Comparison of ENCODE assay signal across 14 cellular contexts in genomic region chr13:46773556-46773955, GRCh38. TPM values are rescaled to one million over a fixed set of nuclear protein-coding genes. Genes with fewer than 3 reads are reported as not detected.
DNase-seq lines count a peak whose midpoint lies in the region; TF ChIP-seq lines count a peak whose summit lies in the region.
"Had no signal": no experiment of that assay in that cellular context is flagged by ENCODE, and none has a peak within 500 bp of the region (broad histone marks: within the 10 kb centered on the region; RNA-seq: fewer than 3 reads in every experiment).

No MANE protein-coding gene starts in this region.

- no peaks in the 10 kb centered on the region for H3K9me3 ChIP-seq in tibial nerve

- no peak for TF ChIP-seq EP300 in tibial nerve (IDR thresholded peaks at IDR 0.05)

- no peaks in the 10 kb centered on the region for H3K27me3 Mint-ChIP-seq in nephron (ENCODE audit: low read depth)
- no peaks in the 10 kb centered on the region for H3K27me3 Mint-ChIP-seq in activated T-helper 2 cell treated with anti-CD3 and anti-CD28 coated beads, Interferon-gamma antibody, Interleukin-2, Interleukin-4, amounts not matched to agents 10 μg/mL and 5 μg/mL and 100 μg/mL, durations not matched to agents 14 hours and 24 hours and 36 hours (ENCODE audit: low read depth)
- H3K27me3 Mint-ChIP-seq: B cell; CD4-positive, alpha-beta T cell had no signal

- peaks cover 68% of the 10 kb centered on the region for H3K36me3 Mint-ChIP-seq in nephron (ENCODE audit: low read depth)
- peaks cover 80% of the 10 kb centered on the region for H3K36me3 Mint-ChIP-seq in activated T-helper 2 cell treated with anti-CD3 and anti-CD28 coated beads, Interferon-gamma antibody, Interleukin-2, Interleukin-4, amounts not matched to agents 10 μg/mL and 5 μg/mL and 100 μg/mL, durations not matched to agents 14 hours and 24 hours and 36 hours (ENCODE audit: low read depth)

- H3K4me1 ChIP-seq in tibial nerve, result peaks cover 0 to 25% (median 0%) of the 10 kb centered on the region in 4 donors

- no peak overlapping the region for H3K4me3 Mint-ChIP-seq in nephron
- no peak overlapping the region for H3K4me3 Mint-ChIP-seq in activated T-helper 2 cell treated with anti-CD3 and anti-CD28 coated beads, Interferon-gamma antibody, Interleukin-2, Interleukin-4, amounts not matched to agents 10 μg/mL and 5 μg/mL and 100 μg/mL, durations not matched to agents 14 hours and 24 hours and 36 hours (ENCODE audit: low read depth)
- H3K4me3 Mint-ChIP-seq: B cell; CD4-positive, alpha-beta T cell; H9 had no signal

- H3K27ac ChIP-seq in coronary artery (peak overlapping the region; percentile 60 to 64), tibial nerve (peak overlapping the region in 3 of 4 donors; percentile 5 to 28 (median 17))

- H3K4me3 ChIP-seq in coronary artery (no peak overlapping the region), tibial nerve (no peak overlapping the region)
- H3K4me3 ChIP-seq: GM12878 had no signal

- H3K36me3 ChIP-seq in tibial nerve, result peaks cover 9 to 94% (median 9%) of the 10 kb centered on the region in 3 donors

- peak overlapping the region; percentile 20 to 81 (median 72) for H3K27ac Mint-ChIP-seq in nephron
- no peak overlapping the region for H3K27ac Mint-ChIP-seq in activated T-helper 2 cell treated with anti-CD3 and anti-CD28 coated beads, Interferon-gamma antibody, Interleukin-2, Interleukin-4, amounts not matched to agents 10 μg/mL and 5 μg/mL and 100 μg/mL, durations not matched to agents 14 hours and 24 hours and 36 hours
- H3K27ac Mint-ChIP-seq: B cell; CD4-positive, alpha-beta T cell; H9 had no signal

- DNase-seq in NCI-H82 treated with DMSO at 0.1 percent for 48 hours (lab: John Stamatoyannopoulos, UW; ENCODE audit: unreplicated experiment) (peak; percentile 71), coronary artery (ENCODE audit: low spot score) (no peak), tibial nerve (ENCODE audit: low spot score in 2 of 2) (no peak)
- no peak for DNase-seq in stimulated activated CD4-positive, alpha-beta T cell treated with anti-CD3 and anti-CD28 coated beads, Interleukin-4, amount 100 ng/mL, for 1 hour
- DNase-seq in activated T-helper 2 cell treated with anti-CD3 and anti-CD28 coated beads, Interferon-gamma antibody, Interleukin-2, Interleukin-4, amounts not matched to agents 10 μg/mL and 5 μg/mL and 100 μg/mL, durations not matched to agents 14 hours and 24 hours and 36 hours (ENCODE audit: low spot score), result no peak
- no peak for DNase-seq in central memory CD4-positive, alpha-beta T cell
- DNase-seq: C1 segment of cervical spinal cord; CD4-positive, alpha-beta T cell; DMS79; GOT3; H9 had no signal

- H3K27me3 ChIP-seq in tibial nerve, result no peaks in the 10 kb centered on the region

- no peak for TF ChIP-seq POLR2A in tibial nerve (IDR thresholded peaks at IDR 0.05)

- TF ChIP-seq CTCF in coronary artery (IDR thresholded peaks at IDR 0.05) (no peak), nephron (IDR thresholded peaks at IDR 0.05; ENCODE audit: unreplicated experiment in 3 of 3) (no peak), tibial nerve (IDR thresholded peaks at IDR 0.05) (no peak)

- no peaks in the 10 kb centered on the region for H3K9me3 Mint-ChIP-seq in nephron
- no peaks in the 10 kb centered on the region for H3K9me3 Mint-ChIP-seq in activated T-helper 2 cell treated with anti-CD3 and anti-CD28 coated beads, Interferon-gamma antibody, Interleukin-2, Interleukin-4, amounts not matched to agents 10 μg/mL and 5 μg/mL and 100 μg/mL, durations not matched to agents 14 hours and 24 hours and 36 hours
- H3K9me3 Mint-ChIP-seq: CD4-positive, alpha-beta T cell; H9 had no signal

- WGBS in tibial nerve, 2 donors, result 67 to 73% methylated on average over 2 of the region's 2 CpGs

- H3K4me1 Mint-ChIP-seq in nephron, result peaks cover 8% of the 10 kb centered on the region
- H3K4me1 Mint-ChIP-seq in activated T-helper 2 cell treated with anti-CD3 and anti-CD28 coated beads, Interferon-gamma antibody, Interleukin-2, Interleukin-4, amounts not matched to agents 10 μg/mL and 5 μg/mL and 100 μg/mL, durations not matched to agents 14 hours and 24 hours and 36 hours (ENCODE audit: low read depth), result no peaks in the 10 kb centered on the region
- H3K4me1 Mint-ChIP-seq: B cell had no signal

- intact Hi-C loops in activated T-helper 2 cell treated with anti-CD3 and anti-CD28 coated beads, Interferon-gamma antibody, Interleukin-2, Interleukin-4, amounts not matched to agents 10 μg/mL and 5 μg/mL and 100 μg/mL, durations not matched to agents 14 hours and 24 hours and 36 hours (cut with micrococcal nuclease), result no loop called here

RNA-seq across cellular contexts. Expression of gene ESD, which starts 23.4 kb away (rescaled TPM):
- total RNA-seq in tibial nerve, result 100 to 1,000 TPM in 2 of 4 donors, 10 to 100 TPM in 2; 87.5 to 132 (median 99.7) TPM
- total RNA-seq in activated T-helper 2 cell treated with anti-CD3 and anti-CD28 coated beads, Interferon-gamma antibody, Interleukin-2, Interleukin-4, amounts not matched to agents 10 μg/mL and 5 μg/mL and 100 μg/mL, durations not matched to agents 14 hours and 24 hours and 36 hours, result 125 and 126 TPM in 2 replicates
